ENCODE assay signal across 1 cellular context in genomic region chr5:134964359-134965270, GRCh38.
TF ChIP-seq lines count a peak whose summit lies in the region.

No MANE protein-coding gene starts in this region.

TF ChIP-seq in HepG2, 621 proteins besides CTCF, POLR2A, EP300 and RAD21 (continued from another document and continues in another):
- TF ChIP-seq NFAT5 (CRISPR knock-in tag; IDR thresholded peaks at IDR 0.05) (no peak), MLXIP (CRISPR knock-in tag; IDR thresholded peaks at IDR 0.05; ENCODE audit: borderline replicate concordance) (no peak), GMEB1 (CRISPR knock-in tag; IDR thresholded peaks at IDR 0.05; ENCODE audit: borderline replicate concordance) (no peak), ZBTB43 (CRISPR knock-in tag; conservative IDR thresholded peaks at IDR 0.05) (no peak), ZNF672 (CRISPR knock-in tag; IDR thresholded peaks at IDR 0.05) (no peak), BRCA1 (CRISPR knock-in tag; IDR thresholded peaks at IDR 0.05) (no peak), SALL2 (CRISPR knock-in tag; IDR thresholded peaks at IDR 0.05) (no peak), ATF2 (CRISPR knock-in tag; IDR thresholded peaks at IDR 0.05) (0 out of 2 replicates have a peak, but pooled peaks have one; percentile 24), ZNF766 (CRISPR knock-in tag; IDR thresholded peaks at IDR 0.05; ENCODE audit: borderline replicate concordance) (no peak), E2F5 (CRISPR knock-in tag; conservative IDR thresholded peaks at IDR 0.05) (no peak), KDM5A (IDR thresholded peaks at IDR 0.05; ENCODE audit: borderline replicate concordance, low read length) (no peak), SETDB1 (CRISPR knock-in tag; IDR thresholded peaks at IDR 0.05; ENCODE audit: borderline replicate concordance) (no peak), JUNB (CRISPR knock-in tag; IDR thresholded peaks at IDR 0.05; ENCODE audit: borderline replicate concordance) (no peak; the same call in 1 of the 2 replicates), SMAD9 (CRISPR knock-in tag; IDR thresholded peaks at IDR 0.05) (no peak), ZNF230 (CRISPR knock-in tag; IDR thresholded peaks at IDR 0.05) (no peak), FOXK2 (IDR thresholded peaks at IDR 0.05) (no peak), ZNF280B (CRISPR knock-in tag; IDR thresholded peaks at IDR 0.05; ENCODE audit: borderline replicate concordance) (no peak), PCBP1 (IDR thresholded peaks at IDR 0.05; ENCODE audit: borderline replicate concordance, low read depth, low read length) (no peak), IKZF4 (CRISPR knock-in tag; IDR thresholded peaks at IDR 0.05; ENCODE audit: borderline replicate concordance, low read depth, not compliant biosample characterization) (no peak), ZC3H13 (CRISPR knock-in tag; IDR thresholded peaks at IDR 0.05) (no peak), PHF20 (CRISPR knock-in tag; IDR thresholded peaks at IDR 0.05) (no peak), PITX1 (CRISPR knock-in tag; IDR thresholded peaks at IDR 0.05) (no peak), HNF4A (CRISPR knock-in tag; IDR thresholded peaks at IDR 0.05) (peak; percentile 71), ZNF557 (CRISPR knock-in tag; IDR thresholded peaks at IDR 0.05) (no peak), MAFK (conservative IDR thresholded peaks at IDR 0.05 in 1 of 2, IDR thresholded peaks at IDR 0.05 in 1 of 2; ENCODE audit: low read length in 2 of 2) (no peak), ZNF460 (CRISPR knock-in tag; IDR thresholded peaks at IDR 0.05; ENCODE audit: borderline replicate concordance) (no peak), SMAD3 (CRISPR knock-in tag; IDR thresholded peaks at IDR 0.05) (no peak), ZNF34 (CRISPR knock-in tag; IDR thresholded peaks at IDR 0.05; ENCODE audit: borderline replicate concordance) (0 out of 2 replicates have a peak, but pooled peaks have one; percentile 8), EZH2 (conservative IDR thresholded peaks at IDR 0.05; ENCODE audit: low read depth, low read length) (no peak), ZBTB49 (CRISPR knock-in tag; IDR thresholded peaks at IDR 0.05; ENCODE audit: borderline replicate concordance) (no peak), THRA (CRISPR knock-in tag; IDR thresholded peaks at IDR 0.05; ENCODE audit: borderline replicate concordance) (peak; percentile 49; the same call in 1 of the 2 replicates), ATF5 (CRISPR knock-in tag; IDR thresholded peaks at IDR 0.05; ENCODE audit: low read depth) (no peak), ZNF432 (CRISPR knock-in tag; IDR thresholded peaks at IDR 0.05; ENCODE audit: borderline replicate concordance) (no peak), ZNF264 (CRISPR knock-in tag; IDR thresholded peaks at IDR 0.05) (no peak), AKAP8 (CRISPR knock-in tag; IDR thresholded peaks at IDR 0.05) (no peak), HNRNPK (IDR thresholded peaks at IDR 0.05; ENCODE audit: low read depth, low read length, poor library complexity, severe bottlenecking) (no peak), ZNF562 (CRISPR knock-in tag; IDR thresholded peaks at IDR 0.05; ENCODE audit: borderline replicate concordance) (no peak), ZNF207 (IDR thresholded peaks at IDR 0.05; ENCODE audit: borderline replicate concordance) (no peak)
